2 cellular contexts compared by ENCODE assay signal in genomic region chr1:160800142-160800541, GRCh38.
A peak's percentile ranks its signal among the peaks of the same experiment; 100 is the strongest.
TF ChIP-seq lines count a peak whose summit lies in the region.

No MANE protein-coding gene starts in this region.

TF ChIP-seq in HepG2, 621 proteins besides CTCF, POLR2A, EP300 and RAD21:
- TF ChIP-seq LCORL (IDR thresholded peaks at IDR 0.05): no peak
- TF ChIP-seq LCORL (CRISPR knock-in tag; IDR thresholded peaks at IDR 0.05): no peak
- no peak for TF ChIP-seq DR1 (CRISPR knock-in tag; IDR thresholded peaks at IDR 0.05)
- TF ChIP-seq SMARCE1 (IDR thresholded peaks at IDR 0.05; ENCODE audit: borderline replicate concordance): no peak
- TF ChIP-seq MAX (IDR thresholded peaks at IDR 0.05): no peak
- peak; percentile 19 for TF ChIP-seq HNRNPK (IDR thresholded peaks at IDR 0.05; ENCODE audit: low read depth, low read length, poor library complexity, severe bottlenecking)
- TF ChIP-seq, protein P1, sequence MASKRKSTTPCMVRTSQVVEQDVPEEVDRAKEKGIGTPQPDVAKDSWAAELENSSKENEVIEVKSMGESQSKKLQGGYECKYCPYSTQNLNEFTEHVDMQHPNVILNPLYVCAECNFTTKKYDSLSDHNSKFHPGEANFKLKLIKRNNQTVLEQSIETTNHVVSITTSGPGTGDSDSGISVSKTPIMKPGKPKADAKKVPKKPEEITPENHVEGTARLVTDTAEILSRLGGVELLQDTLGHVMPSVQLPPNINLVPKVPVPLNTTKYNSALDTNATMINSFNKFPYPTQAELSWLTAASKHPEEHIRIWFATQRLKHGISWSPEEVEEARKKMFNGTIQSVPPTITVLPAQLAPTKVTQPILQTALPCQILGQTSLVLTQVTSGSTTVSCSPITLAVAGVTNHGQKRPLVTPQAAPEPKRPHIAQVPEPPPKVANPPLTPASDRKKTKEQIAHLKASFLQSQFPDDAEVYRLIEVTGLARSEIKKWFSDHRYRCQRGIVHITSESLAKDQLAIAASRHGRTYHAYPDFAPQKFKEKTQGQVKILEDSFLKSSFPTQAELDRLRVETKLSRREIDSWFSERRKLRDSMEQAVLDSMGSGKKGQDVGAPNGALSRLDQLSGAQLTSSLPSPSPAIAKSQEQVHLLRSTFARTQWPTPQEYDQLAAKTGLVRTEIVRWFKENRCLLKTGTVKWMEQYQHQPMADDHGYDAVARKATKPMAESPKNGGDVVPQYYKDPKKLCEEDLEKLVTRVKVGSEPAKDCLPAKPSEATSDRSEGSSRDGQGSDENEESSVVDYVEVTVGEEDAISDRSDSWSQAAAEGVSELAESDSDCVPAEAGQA (IDR thresholded peaks at IDR 0.05; ENCODE audit: low read depth): no peak
- TF ChIP-seq, protein P1 (CRISPR knock-in tag; IDR thresholded peaks at IDR 0.05; ENCODE audit: borderline replicate concordance): no peak
TF ChIP-seq in HepG2: peak in this region for 1.

TF ChIP-seq in GM12878, 131 proteins besides CTCF, POLR2A, EP300 and RAD21:
- TF ChIP-seq PAX5 (IDR thresholded peaks at IDR 0.05; ENCODE audit: borderline replicate concordance, low read depth, low read length): no peak
- no peak for TF ChIP-seq FOXK2 (IDR thresholded peaks at IDR 0.05)
- no peak for TF ChIP-seq ZBTB11 (CRISPR knock-in tag; IDR thresholded peaks at IDR 0.05)
- TF ChIP-seq CBX5 (IDR thresholded peaks at IDR 0.05; ENCODE audit: low read depth): no peak
- no peak for TF ChIP-seq ZNF207 (IDR thresholded peaks at IDR 0.05; ENCODE audit: borderline replicate concordance)
- TF ChIP-seq GATAD2B (conservative IDR thresholded peaks at IDR 0.05; ENCODE audit: low read depth): no peak
- TF ChIP-seq BMI1 (IDR thresholded peaks at IDR 0.05; ENCODE audit: borderline replicate concordance): no peak
